In the genomic region with DNA sequence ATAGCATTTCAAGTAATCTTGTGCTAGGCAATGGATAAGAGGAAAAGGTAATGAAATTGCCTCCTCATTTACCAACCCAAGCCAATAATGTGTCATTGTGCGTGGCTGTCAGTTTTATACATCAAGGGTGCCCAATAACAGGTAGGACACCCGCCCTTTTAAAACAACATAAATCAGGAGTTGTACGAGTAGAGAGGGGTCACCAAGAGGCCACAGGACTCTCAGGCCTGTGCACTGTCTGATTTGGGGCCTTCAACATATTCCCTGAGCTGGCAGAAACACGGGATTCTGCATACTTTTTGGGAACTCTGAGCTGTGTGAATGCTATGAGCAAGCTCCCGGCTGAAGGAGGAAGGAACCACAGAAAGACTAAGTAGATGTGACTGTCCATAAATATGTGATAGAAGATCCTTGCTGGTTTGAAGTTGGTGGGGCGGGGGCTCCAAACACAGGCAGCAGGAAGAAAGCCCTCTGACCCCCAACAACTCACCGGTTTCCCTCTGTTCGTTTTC, we compare ENCODE assay signal across 14 cellular contexts.
DNase-seq lines count a peak whose midpoint lies in the region; ATAC-seq lines count a peak whose summit lies in the region.
"Had no signal": no experiment of that assay in that cellular context is flagged by ENCODE, and none has a peak within 500 bp of the region (broad histone marks: within the 10 kb centered on the region; RNA-seq: fewer than 3 reads in every experiment).

No MANE protein-coding gene starts in this region.

- no peak overlapping the region for H3K4me3 ChIP-seq in mucosa of rectum (ENCODE audit: low read length in 2 of 2)
- H3K4me3 ChIP-seq: A549 had no signal

- H3K4me1 Mint-ChIP-seq in stimulated activated naive CD8-positive, alpha-beta T cell treated with anti-CD3 and anti-CD28 coated beads, Interleukin-15, amount 100 ng/mL, for 72 hours, result peaks cover 25% of the 10 kb centered on the region

- H3K4me3 Mint-ChIP-seq in stimulated activated naive CD8-positive, alpha-beta T cell treated with anti-CD3 and anti-CD28 coated beads, Interleukin-15, amount 100 ng/mL, for 72 hours, result no peak overlapping the region
- H3K4me3 Mint-ChIP-seq: activated CD8-positive, alpha-beta T cell treated with anti-CD3 and anti-CD28 coated beads, Interleukin-2, amount 10 ng/mL, durations not matched to agents 7 days and 5 days; activated naive CD4-positive, alpha-beta T cell treated with anti-CD3 and anti-CD28 coated beads, Interleukin-2, amount 50 U/mL, for 24 hours; stimulated activated effector memory CD8-positive, alpha-beta T cell treated with anti-CD3 and anti-CD28 coated beads, Interleukin-12 subunit alpha, Interleukin-12 subunit beta, amount 100 ng/mL, for 72 hours had no signal

- H3K27ac Mint-ChIP-seq in stimulated activated naive CD8-positive, alpha-beta T cell treated with anti-CD3 and anti-CD28 coated beads, Interleukin-15, amount 100 ng/mL, for 72 hours, result no peak overlapping the region
- H3K27ac Mint-ChIP-seq: activated CD8-positive, alpha-beta T cell treated with anti-CD3 and anti-CD28 coated beads, Interleukin-2, amount 10 ng/mL, durations not matched to agents 7 days and 5 days; activated naive CD4-positive, alpha-beta T cell treated with anti-CD3 and anti-CD28 coated beads, Interleukin-2, amount 50 U/mL, for 24 hours; IgD-negative memory B cell; stimulated activated effector memory CD8-positive, alpha-beta T cell treated with anti-CD3 and anti-CD28 coated beads, Interleukin-12 subunit alpha, Interleukin-12 subunit beta, amount 100 ng/mL, for 72 hours had no signal

- H3K9me3 ChIP-seq in mucosa of rectum (ENCODE audit: control insufficient read depth in 2 of 2, low read length in 2 of 2), result no peaks in the 10 kb centered on the region
- H3K9me3 ChIP-seq: A549 had no signal

- H3K27ac ChIP-seq in mucosa of rectum (ENCODE audit: low read depth in 2 of 2, low read length in 2 of 2) (peak overlapping the region; percentile 43 to 80), temporal lobe (ENCODE audit: low read depth, low read length) (peak overlapping the region; percentile 79)
- H3K27ac ChIP-seq: A549 had no signal

- H3K36me3 ChIP-seq in mucosa of rectum (ENCODE audit: control insufficient read depth in 2 of 2, insufficient read depth in 2 of 2, low read length in 2 of 2), result no peaks in the 10 kb centered on the region

- no peak overlapping the region for H3K9ac ChIP-seq in mucosa of rectum (ENCODE audit: low read depth in 1 of 2, low read length in 2 of 2)

- H3K27me3 ChIP-seq in mucosa of rectum (ENCODE audit: control insufficient read depth in 2 of 2, insufficient read depth in 2 of 2, low read length in 2 of 2), result no peaks in the 10 kb centered on the region

- H3K27me3 Mint-ChIP-seq in stimulated activated naive CD8-positive, alpha-beta T cell treated with anti-CD3 and anti-CD28 coated beads, Interleukin-15, amount 100 ng/mL, for 72 hours, result peaks cover 22% of the 10 kb centered on the region
- H3K27me3 Mint-ChIP-seq: activated naive CD4-positive, alpha-beta T cell treated with anti-CD3 and anti-CD28 coated beads, Interleukin-2, amount 50 U/mL, for 24 hours had no signal

- peak; percentile 35 for DNase-seq in NCI-H1092 treated with DMSO at 0.1 percent for 48 hours (lab: John Stamatoyannopoulos, UW)
- no peak for DNase-seq in NCI-H1092 (lab: John Stamatoyannopoulos, UW)
- peak; percentile 22 for DNase-seq in astrocyte of the hippocampus (ENCODE audit: low read depth, low spot score)
- DNase-seq in stimulated activated naive CD8-positive, alpha-beta T cell treated with anti-CD3 and anti-CD28 coated beads, Interleukin-15, amount 100 ng/mL, for 72 hours, result no peak
- DNase-seq in stimulated activated CD4-positive, alpha-beta T cell treated with anti-CD3 and anti-CD28 coated beads, Interleukin-4, amount 100 ng/mL, for 1 hour, result no peak
- no peak for DNase-seq in DMS79 (lab: John Stamatoyannopoulos, UW)
- DNase-seq: activated CD8-positive, alpha-beta T cell treated with anti-CD3 and anti-CD28 coated beads, Interleukin-2, amount 10 ng/mL, durations not matched to agents 7 days and 5 days; NCI-H1930 had no signal

- H3K4me1 ChIP-seq in mucosa of rectum (ENCODE audit: control insufficient read depth in 2 of 2, insufficient read depth in 2 of 2, low read length in 2 of 2), result peaks cover 24 to 30% of the 10 kb centered on the region in 2 donors

- no peaks in the 10 kb centered on the region for H3K9me3 Mint-ChIP-seq in stimulated activated naive CD8-positive, alpha-beta T cell treated with anti-CD3 and anti-CD28 coated beads, Interleukin-15, amount 100 ng/mL, for 72 hours
- H3K9me3 Mint-ChIP-seq: activated naive CD4-positive, alpha-beta T cell treated with anti-CD3 and anti-CD28 coated beads, Interleukin-2, amount 50 U/mL, for 24 hours; IgD-negative memory B cell; stimulated activated effector memory CD8-positive, alpha-beta T cell treated with anti-CD3 and anti-CD28 coated beads, Interleukin-12 subunit alpha, Interleukin-12 subunit beta, amount 100 ng/mL, for 72 hours had no signal

- ATAC-seq in stimulated activated naive CD8-positive, alpha-beta T cell treated with anti-CD3 and anti-CD28 coated beads, Interleukin-15, amount 100 ng/mL, for 72 hours, result no peak
- ATAC-seq: activated CD8-positive, alpha-beta T cell treated with anti-CD3 and anti-CD28 coated beads, Interleukin-2, amount 10 ng/mL, durations not matched to agents 7 days and 5 days; stimulated activated effector memory CD8-positive, alpha-beta T cell treated with anti-CD3 and anti-CD28 coated beads, Interleukin-12 subunit alpha, Interleukin-12 subunit beta, amount 100 ng/mL, for 72 hours had no signal

Comparison
In these comparisons a context has a peak if more than half of its experiments do, and no peak if none do; other contexts are left out.
1. DNase-seq: peak in NCI-H1092 treated with DMSO at 0.1 percent for 48 hours (single experiment) and astrocyte of the hippocampus (single experiment); none in NCI-H1092 (single experiment), stimulated activated naive CD8-positive, alpha-beta T cell treated with anti-CD3 and anti-CD28 coated beads, Interleukin-15, amount 100 ng/mL, for 72 hours (0 of 2), stimulated activated CD4-positive, alpha-beta T cell treated with anti-CD3 and anti-CD28 coated beads, Interleukin-4, amount 100 ng/mL, for 1 hour (single experiment) and DMS79 (single experiment).